In genomic region chr1:150268342-150268705, GRCh38 we compare ENCODE assay signal across 8 cellular contexts. TPM values are rescaled to one million over a fixed set of nuclear protein-coding genes. Genes with fewer than 3 reads are reported as not detected.
DNase-seq lines count a peak whose midpoint lies in the region; ATAC-seq, FAIRE-seq and TF ChIP-seq lines count a peak whose summit lies in the region.

No MANE protein-coding gene starts in this region.

- H3K27me3 ChIP-seq in GM23248 (replicated peaks; ENCODE audit: insufficient read depth) (no peaks in the 10 kb centered on the region), Panc1 (ENCODE audit: control insufficient read depth, insufficient read depth, low read length) (no peaks in the 10 kb centered on the region)

- peak overlapping the region; percentile 97 for H3K4me2 ChIP-seq in GM23248 (ENCODE audit: unreplicated experiment)

- H3K79me2 ChIP-seq in GM23248 (ENCODE audit: insufficient read depth): peaks cover 31% of the 10 kb centered on the region

- H4K20me1 ChIP-seq in GM23248 (ENCODE audit: insufficient read depth): no peaks in the 10 kb centered on the region

- no peaks in the 10 kb centered on the region for H3K9me2 ChIP-seq in GM23248 (ENCODE audit: insufficient read depth)

- H3K27ac ChIP-seq in GM23248 (peak overlapping the region; percentile 74), Panc1 (ENCODE audit: low read length) (peak overlapping the region; percentile 96)

- no peak for FAIRE-seq in D721Med (lab: Jason Lieb, UNC)

- BruUV-seq in Panc1 (replicated peaks; lab: Mats Ljungman, UMichigan): no TSS peak

- peak; percentile 22 for ATAC-seq in Panc1
- peak; percentile 32 to 59 for ATAC-seq in left cardiac atrium

- H3K36me3 Mint-ChIP-seq in CD14-positive monocyte: peaks cover 35 to 38% of the 10 kb centered on the region in 2 donors
- H3K36me3 Mint-ChIP-seq in activated naive CD8-positive, alpha-beta T cell: peaks cover 2% of the 10 kb centered on the region

- H3K9me3 ChIP-seq in GM23248 (ENCODE audit: low read depth): no peaks in the 10 kb centered on the region
- H3K9me3 ChIP-seq in Panc1 (ENCODE audit: control insufficient read depth, insufficient read depth, low read depth, low read length): no peaks in the 10 kb centered on the region

- peaks cover 0 to 1% (median 0%) of the 10 kb centered on the region in 7 donors for H3K9me3 Mint-ChIP-seq in CD14-positive monocyte
- no peaks in the 10 kb centered on the region for H3K9me3 Mint-ChIP-seq in activated naive CD8-positive, alpha-beta T cell (ENCODE audit: low read depth)

- H3K27me3 Mint-ChIP-seq in CD14-positive monocyte (ENCODE audit: low read depth in 3 of 3): peaks cover 0 to 6% (median 2%) of the 10 kb centered on the region in 3 donors
- no peaks in the 10 kb centered on the region for H3K27me3 Mint-ChIP-seq in activated naive CD8-positive, alpha-beta T cell

- intact Hi-C loops in CD14-positive monocyte (cut with micrococcal nuclease) (loop anchor here in 1 of 2 donors (2.0 to 10.0 kb wide), 2 partner anchors 54 to 286 kb away; no protein-coding TSS in a partner anchor), Panc1 (cut with micrococcal nuclease; ENCODE audit: unreplicated experiment) (no loop called here), left cardiac atrium (cut with DNase I) (no loop called here)

- POLR2A ChIA-PET in Panc1 (lab: Charles Lee): interaction anchor here (0.6 kb wide), 1 partner anchor 12 kb away, joined by 3 read pairs; no protein-coding TSS in a partner anchor

- peak overlapping the region; percentile 99 for H3K9ac ChIP-seq in GM23248

- H3K4me3 ChIP-seq in GM23248 (peak overlapping the region; percentile 100), Panc1 (ENCODE audit: low read depth in 2 of 2, low read length in 2 of 2) (peak overlapping the region; percentile 95 to 100), retinal pigment epithelial cell (ENCODE audit: low read length) (peak overlapping the region; percentile 94)

- 1% methylated on average over 21 of the region's 21 CpGs for WGBS in GM23248 (ENCODE audit: low coverage in 1 of 2, low lambda C conversion rate in 2 of 2, missing lambda C conversion rate in 2 of 2), 2 experiments

- H3F3A ChIP-seq in GM23248 (ENCODE audit: insufficient read depth): no peaks in the 10 kb centered on the region

- H3K36me3 ChIP-seq in GM23248 (ENCODE audit: low read depth): 0 out of 2 replicates have a peak, but pooled peaks cover 10% of the 10 kb centered on the region
- peaks cover 15% of the 10 kb centered on the region for H3K36me3 ChIP-seq in Panc1 (ENCODE audit: control insufficient read depth, insufficient read depth, low read length)

- H3K27ac Mint-ChIP-seq in CD14-positive monocyte: peak overlapping the region; percentile 97 to 99 (median 98)
- peak overlapping the region; percentile 97 for H3K27ac Mint-ChIP-seq in activated naive CD8-positive, alpha-beta T cell

- in situ Hi-C loops in GM23248 (cut with MboI): no loop called here
- in situ Hi-C loops in Panc1 (cut with HindIII; ENCODE audit: low pct_unique_long_range_greater_than_20kb, low sequenced_read_pairs): no loop called here

- H3K4me1 ChIP-seq in GM23248 (ENCODE audit: insufficient read depth) (peaks cover 7% of the 10 kb centered on the region; the same call in 1 of the 2 replicates), Panc1 (ENCODE audit: control insufficient read depth, insufficient read depth, low read length) (peaks cover 5% of the 10 kb centered on the region)

- CTCF ChIA-PET in Panc1 (lab: Charles Lee): interaction anchor here (1.4 kb wide), 1 partner anchor 11 kb away, joined by 4 read pairs; the partner anchor contains the start of gene CA14

- H2AFZ ChIP-seq in GM23248: peak overlapping the region; percentile 86

- TF ChIP-seq CTCF in CD14-positive monocyte (IDR thresholded peaks at IDR 0.05) (no peak), Panc1 (IDR thresholded peaks at IDR 0.05) (no peak), retinal pigment epithelial cell (conservative IDR thresholded peaks at IDR 0.05; ENCODE audit: low read depth, low read length) (no peak), D721Med (IDR thresholded peaks at IDR 0.05; ENCODE audit: insufficient read depth, missing control alignments) (no peak)

- peak overlapping the region; percentile 98 to 99 for H3K4me3 Mint-ChIP-seq in CD14-positive monocyte
- peak overlapping the region; percentile 97 for H3K4me3 Mint-ChIP-seq in activated naive CD8-positive, alpha-beta T cell

- peaks cover 50% of the 10 kb centered on the region for H3K4me1 Mint-ChIP-seq in CD14-positive monocyte
- H3K4me1 Mint-ChIP-seq in activated naive CD8-positive, alpha-beta T cell (ENCODE audit: low read depth): peaks cover 25% of the 10 kb centered on the region

- DNase-seq in CD14-positive monocyte (ENCODE audit: low spot score): peak; percentile 65
- peak; percentile 71 for DNase-seq in GM23248
- no peak for DNase-seq in Panc1 (ENCODE audit: low read depth, low spot score)
- no peak for DNase-seq in left cardiac atrium
- DNase-seq in retinal pigment epithelial cell (ENCODE audit: low read depth): no peak
- no peak for DNase-seq in COR-L47 (lab: John Stamatoyannopoulos, UW)
- no peak for DNase-seq in D721Med (ENCODE audit: insufficient read length, low spot score)

RNA-seq across cellular contexts. Expression of gene APH1A, which starts 0.5 kb away (rescaled TPM):
- polyA plus RNA-seq in CD14-positive monocyte: 10 to 100 TPM; 83.7 to 83.9 TPM
- total RNA-seq in GM23248 (2014; rRNA removed; shearing (Covaris generic)): 103 and 104 TPM in 2 replicates
- polyA plus RNA-seq in GM23248 (2016; fragmentation: Nextera tagmentation; extraction: Ambion mirVana): 32.4 and 32.6 TPM in 2 replicates
- 146 TPM for total RNA-seq in Panc1 (2021; ENCODE audit: unreplicated experiment)
- 147 TPM for polyA plus RNA-seq in Panc1 (2012; ENCODE audit: insufficient read length)
- total RNA-seq in left cardiac atrium: 10 to 100 TPM; 64.3 to 93.1 TPM

RNA-seq across cellular contexts. Expression of gene C1orf54, which starts 4.3 kb away (rescaled TPM):
- polyA plus RNA-seq in CD14-positive monocyte: 10 to 100 TPM in 1 of 2 donors, 1 to 10 TPM in 1; 9.2 to 14.5 TPM
- total RNA-seq in GM23248 (2014; rRNA removed; shearing (Covaris generic)): 1.7 and 1.9 TPM in 2 replicates
- polyA plus RNA-seq in GM23248 (2016; fragmentation: Nextera tagmentation; extraction: Ambion mirVana): 1.7 and 1.9 TPM in 2 replicates
- 0.39 TPM for total RNA-seq in Panc1 (2021; ENCODE audit: unreplicated experiment)
- 1.1 TPM for polyA plus RNA-seq in Panc1 (2012; ENCODE audit: insufficient read length)
- 10 to 100 TPM; 10.1 to 14.0 TPM for total RNA-seq in left cardiac atrium

RNA-seq across cellular contexts. Expression of gene CA14, which starts 10.8 kb away (rescaled TPM):
- not detected for polyA plus RNA-seq in CD14-positive monocyte
- not detected in 2 replicates for total RNA-seq in GM23248 (2014; rRNA removed; shearing (Covaris generic))
- 0.16 TPM in 1 of 2 replicates, not detected in the other for polyA plus RNA-seq in GM23248 (2016; fragmentation: Nextera tagmentation; extraction: Ambion mirVana)
- total RNA-seq in Panc1 (2021; ENCODE audit: unreplicated experiment): not detected
- 0.17 TPM for polyA plus RNA-seq in Panc1 (2012; ENCODE audit: insufficient read length)
- total RNA-seq in left cardiac atrium: 1 to 10 TPM; 5.7 to 8.7 TPM

RNA-seq across cellular contexts. Expression of gene CIART, which starts 14.0 kb away (rescaled TPM):
- polyA plus RNA-seq in CD14-positive monocyte (not detected), GM23248 (2016; fragmentation: Nextera tagmentation; extraction: Ambion mirVana) (6.7 and 7.0 TPM in 2 replicates)
- total RNA-seq in GM23248 (2014; rRNA removed; shearing (Covaris generic)): 1.8 and 3.4 TPM in 2 replicates
- total RNA-seq in Panc1 (2021; ENCODE audit: unreplicated experiment) (3.4 TPM), left cardiac atrium (10 to 100 TPM in 1 of 2 donors, 1 to 10 TPM in 1; 9.8 to 14.1 TPM)
- 4.9 TPM for polyA plus RNA-seq in Panc1 (2012; ENCODE audit: insufficient read length)

RNA-seq across cellular contexts. Expression of gene MRPS21, which starts 25.3 kb away (rescaled TPM):
- 10 to 100 TPM; 49.6 to 53.0 TPM for polyA plus RNA-seq in CD14-positive monocyte
- total RNA-seq in GM23248 (2014; rRNA removed; shearing (Covaris generic)): 36.5 and 37.9 TPM in 2 replicates
- 108 and 116 TPM in 2 replicates for polyA plus RNA-seq in GM23248 (2016; fragmentation: Nextera tagmentation; extraction: Ambion mirVana)
- total RNA-seq in Panc1 (2021; ENCODE audit: unreplicated experiment): 68.2 TPM
- 48.4 TPM for polyA plus RNA-seq in Panc1 (2012; ENCODE audit: insufficient read length)
- total RNA-seq in left cardiac atrium: 10 to 100 TPM; 72.6 to 74.3 TPM

Comparison
In these comparisons a context has a peak if more than half of its experiments do, and no peak if none do; other contexts are left out.
1. DNase-seq: peak in CD14-positive monocyte (single experiment) and GM23248 (single experiment); none in Panc1 (single experiment), left cardiac atrium (single experiment), retinal pigment epithelial cell (single experiment), COR-L47 (single experiment) and D721Med (single experiment).
2. Peak in every context shown above with its lines, with median percentiles within 50 percentile points of each other: H3K4me3 ChIP-seq.